ENCODE assay signal across 15 cellular contexts in genomic region chr20:52800734-52801627, GRCh38.
"Had no signal": no experiment of that assay in that cellular context is flagged by ENCODE, and none has a peak within 500 bp of the region (broad histone marks: within the 10 kb centered on the region; RNA-seq: fewer than 3 reads in every experiment).

No MANE protein-coding gene starts in this region.

- H3K27ac ChIP-seq: lower lobe of right lung, neutrophil, psoas muscle, sigmoid colon, SJSA1, upper lobe of right lung had no signal

- H3K9me3 ChIP-seq: lower lobe of right lung, neutrophil, psoas muscle, sigmoid colon, SJSA1, upper lobe of right lung had no signal

- H3K4me3 Mint-ChIP-seq: activated naive CD4-positive, alpha-beta T cell treated with anti-CD3 and anti-CD28 coated beads, Interleukin-2, amount 50 U/mL, for 24 hours; naive B cell; T-cell had no signal

- H3K27me3 ChIP-seq: neutrophil, sigmoid colon, upper lobe of right lung had no signal

- H3K27ac Mint-ChIP-seq: activated naive CD4-positive, alpha-beta T cell treated with anti-CD3 and anti-CD28 coated beads, Interleukin-2, amount 50 U/mL, for 24 hours; naive B cell; T-cell had no signal

- H3K4me1 ChIP-seq: lower lobe of right lung, psoas muscle, sigmoid colon, SJSA1, upper lobe of right lung had no signal

- H3K4me3 ChIP-seq: lower lobe of right lung, psoas muscle, sigmoid colon, SJSA1, upper lobe of right lung had no signal

- DNase-seq: activated CD4-positive, alpha-beta T cell treated with anti-CD3 and anti-CD28 coated beads for 48 hours; activated T-cell treated with anti-CD3 and anti-CD28 coated beads for 4 hours; amygdala; hippocampal formation; lower lobe of right lung; naive B cell; psoas muscle; sigmoid colon; stimulated activated CD4-positive, alpha-beta T cell treated with anti-CD3 and anti-CD28 coated beads, Interleukin-12 subunit alpha, Interleukin-12 subunit beta, amount 100 ng/mL, for 4 hours; stimulated activated naive CD4-positive, alpha-beta T cell treated with Interleukin-2 at 50 U/mL for 16 hours; T-cell; upper lobe of right lung had no signal

- ATAC-seq: lower lobe of right lung, psoas muscle, T-cell, upper lobe of right lung had no signal

- H3K36me3 Mint-ChIP-seq: naive B cell, T-cell had no signal

- H3K4me1 Mint-ChIP-seq: activated naive CD4-positive, alpha-beta T cell treated with anti-CD3 and anti-CD28 coated beads, Interleukin-2, amount 50 U/mL, for 24 hours; naive B cell; T-cell had no signal

- H3K9me3 Mint-ChIP-seq: activated naive CD4-positive, alpha-beta T cell treated with anti-CD3 and anti-CD28 coated beads, Interleukin-2, amount 50 U/mL, for 24 hours; T-cell had no signal

- H3K27me3 Mint-ChIP-seq: activated naive CD4-positive, alpha-beta T cell treated with anti-CD3 and anti-CD28 coated beads, Interleukin-2, amount 50 U/mL, for 24 hours had no signal

- H3K36me3 ChIP-seq: lower lobe of right lung, neutrophil, sigmoid colon, SJSA1, upper lobe of right lung had no signal
